In the genomic region with DNA sequence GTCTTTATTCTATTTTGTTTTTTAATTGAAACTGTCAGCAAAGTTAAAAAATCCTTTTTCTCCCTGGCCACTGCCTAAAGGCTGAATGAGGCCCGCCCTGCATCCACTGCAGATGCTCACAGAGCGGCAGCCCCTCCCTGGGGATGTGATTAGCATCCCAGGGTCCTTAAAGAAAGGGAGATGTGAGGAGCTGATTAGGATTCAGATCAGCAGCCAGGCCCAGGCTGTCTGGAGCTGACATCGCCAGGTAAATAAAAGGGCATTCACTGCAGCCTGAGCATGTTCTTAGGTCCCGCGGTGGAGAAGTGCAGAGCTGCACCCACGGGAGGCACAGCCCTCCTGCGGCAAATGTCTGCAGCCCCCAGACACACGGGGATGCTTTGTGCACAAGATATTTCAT, we compare ENCODE assay signal across 1 cellular context.
TF ChIP-seq lines count a peak whose summit lies in the region.

No MANE protein-coding gene starts in this region.

TF ChIP-seq in SK-N-SH treated with all-trans-retinoic acid at 6 μM for 48 hours, 23 proteins besides CTCF, POLR2A, EP300 and RAD21 (continued from another document):
- TF ChIP-seq, protein P1, sequence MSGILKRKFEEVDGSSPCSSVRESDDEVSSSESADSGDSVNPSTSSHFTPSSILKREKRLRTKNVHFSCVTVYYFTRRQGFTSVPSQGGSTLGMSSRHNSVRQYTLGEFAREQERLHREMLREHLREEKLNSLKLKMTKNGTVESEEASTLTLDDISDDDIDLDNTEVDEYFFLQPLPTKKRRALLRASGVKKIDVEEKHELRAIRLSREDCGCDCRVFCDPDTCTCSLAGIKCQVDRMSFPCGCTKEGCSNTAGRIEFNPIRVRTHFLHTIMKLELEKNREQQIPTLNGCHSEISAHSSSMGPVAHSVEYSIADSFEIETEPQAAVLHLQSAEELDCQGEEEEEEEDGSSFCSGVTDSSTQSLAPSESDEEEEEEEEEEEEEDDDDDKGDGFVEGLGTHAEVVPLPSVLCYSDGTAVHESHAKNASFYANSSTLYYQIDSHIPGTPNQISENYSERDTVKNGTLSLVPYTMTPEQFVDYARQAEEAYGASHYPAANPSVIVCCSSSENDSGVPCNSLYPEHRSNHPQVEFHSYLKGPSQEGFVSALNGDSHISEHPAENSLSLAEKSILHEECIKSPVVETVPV (CRISPR knock-in tag; IDR thresholded peaks at IDR 0.05), result no peak
- TF ChIP-seq ESRRG (CRISPR knock-in tag; IDR thresholded peaks at IDR 0.05), result no peak
- no peak for TF ChIP-seq RARB (CRISPR knock-in tag; IDR thresholded peaks at IDR 0.05)
- no peak for TF ChIP-seq TSHZ2 (CRISPR knock-in tag; IDR thresholded peaks at IDR 0.05)
